In the genomic region with DNA sequence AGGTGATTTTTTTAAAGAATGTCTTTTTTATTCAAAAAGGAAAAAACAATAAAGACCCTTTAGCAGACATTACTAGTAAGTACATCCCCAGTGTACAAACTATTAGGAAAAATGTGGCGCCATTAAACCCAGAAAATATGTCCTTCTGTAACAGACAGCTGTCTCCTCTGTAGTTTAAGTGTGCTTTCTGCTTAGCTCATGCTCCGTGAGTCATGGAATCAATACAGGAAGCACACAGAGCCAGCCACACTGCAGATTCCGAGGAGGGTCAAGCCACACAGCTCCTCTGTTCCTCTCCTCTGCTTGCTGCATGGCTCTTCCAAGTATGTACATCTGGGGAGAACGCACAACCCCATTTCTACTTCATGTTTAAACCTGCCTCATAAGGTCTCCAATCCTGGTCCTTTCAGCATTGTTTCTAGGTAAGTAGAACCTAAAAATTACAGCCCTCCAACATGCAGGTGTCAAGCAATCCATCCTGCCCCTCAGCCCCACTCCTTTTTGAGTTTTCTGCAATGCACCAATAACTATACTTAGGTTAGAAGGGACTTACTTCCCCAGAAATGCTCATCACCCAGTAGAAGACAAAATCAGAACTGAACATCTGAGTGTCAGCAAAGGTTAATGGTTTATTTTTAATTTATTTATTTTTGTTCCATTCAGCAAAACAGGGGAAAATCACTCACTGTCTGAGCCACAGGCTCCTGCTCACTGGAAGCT, we compare ENCODE assay signal across 8 cellular contexts. TPM values are rescaled to one million over a fixed set of nuclear protein-coding genes. Genes with fewer than 3 reads are reported as not detected.
A peak's percentile ranks its signal among the peaks of the same experiment; 100 is the strongest.
DNase-seq lines count a peak whose midpoint lies in the region; ATAC-seq, FAIRE-seq and TF ChIP-seq lines count a peak whose summit lies in the region.

No MANE protein-coding gene starts in this region.

- H3K27me3 Mint-ChIP-seq in brain: peaks cover 4% of the 10 kb centered on the region

- DNase-seq in AG04450 (ENCODE audit: low read depth, low spot score): peak; percentile 57
- peak; percentile 37 for DNase-seq in HK-2 (ENCODE audit: unreplicated experiment)
- peak; percentile 71 for DNase-seq in PC-3
- no peak for DNase-seq in keratinocyte (ENCODE audit: low read depth, low spot score)
- DNase-seq in stimulated activated effector memory CD8-positive, alpha-beta T cell treated with anti-CD3 and anti-CD28 coated beads, Interleukin-12 subunit alpha, Interleukin-12 subunit beta, amount 100 ng/mL, for 72 hours (ENCODE audit: low spot score in 2 of 2): no peak
- no peak for DNase-seq in putamen (ENCODE audit: low spot score)

- H3K9me3 ChIP-seq in AG04450 (ENCODE audit: control insufficient read depth, insufficient read depth, low read length) (no peaks in the 10 kb centered on the region), PC-3 (ENCODE audit: low read length) (no peaks in the 10 kb centered on the region), keratinocyte (ENCODE audit: control insufficient read depth, low read depth, low read length) (no peaks in the 10 kb centered on the region)

- peak overlapping the region; percentile 21 for H3K9ac ChIP-seq in PC-3 (ENCODE audit: low read length)
- peak overlapping the region; percentile 18 for H3K9ac ChIP-seq in keratinocyte (ENCODE audit: control insufficient read depth, extremely low read depth, insufficient read depth, low read length)

- H4K20me1 ChIP-seq in PC-3 (ENCODE audit: low read length) (no peaks in the 10 kb centered on the region), keratinocyte (ENCODE audit: control insufficient read depth, extremely low read depth, insufficient read depth, low read length) (no peaks in the 10 kb centered on the region)

- H3K4me1 Mint-ChIP-seq in brain: peaks cover 89% of the 10 kb centered on the region
- peaks cover 24% of the 10 kb centered on the region for H3K4me1 Mint-ChIP-seq in stimulated activated effector memory CD8-positive, alpha-beta T cell treated with anti-CD3 and anti-CD28 coated beads, Interleukin-12 subunit alpha, Interleukin-12 subunit beta, amount 100 ng/mL, for 72 hours

- no peaks in the 10 kb centered on the region for H3K79me2 ChIP-seq in PC-3 (ENCODE audit: low read length)
- H3K79me2 ChIP-seq in keratinocyte (ENCODE audit: control insufficient read depth, insufficient read depth, low read length): peaks cover 31% of the 10 kb centered on the region

- H3F3A ChIP-seq in PC-3 (ENCODE audit: low read length, unreplicated experiment): no peaks in the 10 kb centered on the region

- H3K9me3 Mint-ChIP-seq in brain: no peaks in the 10 kb centered on the region
- no peaks in the 10 kb centered on the region for H3K9me3 Mint-ChIP-seq in stimulated activated effector memory CD8-positive, alpha-beta T cell treated with anti-CD3 and anti-CD28 coated beads, Interleukin-12 subunit alpha, Interleukin-12 subunit beta, amount 100 ng/mL, for 72 hours

- H3K4me1 ChIP-seq in PC-3 (ENCODE audit: insufficient read depth, low read length): peaks cover 25% of the 10 kb centered on the region
- H3K4me1 ChIP-seq in keratinocyte (ENCODE audit: control insufficient read depth, extremely low read depth, insufficient read depth, low read length): peaks cover 20% of the 10 kb centered on the region

- BruUV-seq in PC-3 (replicated peaks; lab: Mats Ljungman, UMichigan): no TSS peak

- peak overlapping the region; percentile 24; the same call in 1 of the 2 replicates for H2AFZ ChIP-seq in PC-3 (ENCODE audit: low read length)
- no peak overlapping the region for H2AFZ ChIP-seq in keratinocyte (ENCODE audit: control insufficient read depth, low read length)

- H3K9me1 ChIP-seq in keratinocyte (ENCODE audit: control insufficient read depth, extremely low read depth, insufficient read depth, low read length): peaks cover 6% of the 10 kb centered on the region

- H3K27ac ChIP-seq in AG04450 (ENCODE audit: low read depth, low read length) (peak overlapping the region; percentile 97), PC-3 (ENCODE audit: low read length) (peak overlapping the region; percentile 69), keratinocyte (ENCODE audit: control insufficient read depth, insufficient read depth, low read length) (peak overlapping the region; percentile 65)

- dilution Hi-C loops in keratinocyte (cut with MboI; ENCODE audit: extremely low pct_ligation_motif_present, low sequenced_read_pairs): no loop called here

- peak overlapping the region; percentile 55 for H3K4me3 ChIP-seq in AG04450 (ENCODE audit: low read depth, low read length)
- H3K4me3 ChIP-seq in PC-3 (ENCODE audit: low read length): no peak overlapping the region; the same call in 1 of the 2 replicates
- H3K4me3 ChIP-seq in keratinocyte (ENCODE audit: control insufficient read depth in 2 of 3, extremely low read depth in 1 of 3, insufficient read depth in 2 of 3, low read depth in 1 of 3, low read length in 3 of 3): peak overlapping the region in 1 of 3 experiments; percentile 10

- no peaks in the 10 kb centered on the region for H3K27me3 ChIP-seq in AG04450 (ENCODE audit: control insufficient read depth, insufficient read depth, low read length)
- no peaks in the 10 kb centered on the region for H3K27me3 ChIP-seq in PC-3 (ENCODE audit: low read length)
- no peaks in the 10 kb centered on the region for H3K27me3 ChIP-seq in keratinocyte (ENCODE audit: control insufficient read depth, extremely low read depth, insufficient read depth, low read length)

- H3K4me2 ChIP-seq in PC-3 (ENCODE audit: low read length): peak overlapping the region; percentile 58
- H3K4me2 ChIP-seq in keratinocyte (ENCODE audit: control insufficient read depth, extremely low read depth, insufficient read depth, low read depth, low read length): peak overlapping the region; percentile 46

- TF ChIP-seq CTCF in AG04450 (IDR thresholded peaks at IDR 0.05; ENCODE audit: low read depth, low read length): no peak
- TF ChIP-seq CTCF in PC-3 (conservative IDR thresholded peaks at IDR 0.05; ENCODE audit: low read depth, low read length): no peak
- no peak for TF ChIP-seq CTCF in brain (conservative IDR thresholded peaks at IDR 0.05)
- TF ChIP-seq CTCF in keratinocyte (optimal IDR thresholded peaks at IDR 0.05 in 1 of 3, IDR thresholded peaks at IDR 0.05 in 1 of 3, conservative IDR thresholded peaks at IDR 0.05 in 1 of 3; ENCODE audit: extremely low read depth in 1 of 3, insufficient read depth in 2 of 3, low read length in 3 of 3): no peak

- H3K27ac Mint-ChIP-seq in brain: peak overlapping the region; percentile 56 to 96 (median 84)
- H3K27ac Mint-ChIP-seq in stimulated activated effector memory CD8-positive, alpha-beta T cell treated with anti-CD3 and anti-CD28 coated beads, Interleukin-12 subunit alpha, Interleukin-12 subunit beta, amount 100 ng/mL, for 72 hours: peak overlapping the region; percentile 67

- peak; percentile 80 for FAIRE-seq in keratinocyte (lab: Jason Lieb, UNC)

- peak overlapping the region; percentile 58 to 75 (median 70) for H3K4me3 Mint-ChIP-seq in brain
- H3K4me3 Mint-ChIP-seq in stimulated activated effector memory CD8-positive, alpha-beta T cell treated with anti-CD3 and anti-CD28 coated beads, Interleukin-12 subunit alpha, Interleukin-12 subunit beta, amount 100 ng/mL, for 72 hours: no peak overlapping the region

- intact Hi-C loops in PC-3 (cut with micrococcal nuclease): no loop called here

- peaks cover 3% of the 10 kb centered on the region for H3K36me3 Mint-ChIP-seq in brain
- no peaks in the 10 kb centered on the region for H3K36me3 Mint-ChIP-seq in stimulated activated effector memory CD8-positive, alpha-beta T cell treated with anti-CD3 and anti-CD28 coated beads, Interleukin-12 subunit alpha, Interleukin-12 subunit beta, amount 100 ng/mL, for 72 hours

- POLR2A ChIA-PET in AG04450 (lab: Yijun Ruan, JAX): interaction anchor here (1.9 kb wide), 1 partner anchor 38 kb away, joined by 10 read pairs; the partner anchor contains the start of gene ACVR1
- POLR2A ChIA-PET in PC-3 (lab: Charles Lee; ENCODE audit: unreplicated experiment): no interaction called here

- CTCF ChIA-PET in AG04450 (lab: Charles Lee) (interaction anchor here (0.6 kb wide), 1 partner anchor 12 kb away, joined by 10 read pairs; no protein-coding TSS in a partner anchor), PC-3 (lab: Charles Lee) (interaction anchor here (0.5 kb wide), 1 partner anchor 228 kb away, joined by 14 read pairs; no protein-coding TSS in a partner anchor)

- ATAC-seq in PC-3 (peak; percentile 96), GM21447 (IDR thresholded peaks at IDR 0.05; ENCODE audit: unreplicated experiment) (no peak)
- peak; percentile 61 for ATAC-seq in stimulated activated effector memory CD8-positive, alpha-beta T cell treated with anti-CD3 and anti-CD28 coated beads, Interleukin-12 subunit alpha, Interleukin-12 subunit beta, amount 100 ng/mL, for 72 hours

- no peaks in the 10 kb centered on the region for H3K9me2 ChIP-seq in PC-3 (replicated peaks; ENCODE audit: low read length)

- H3K36me3 ChIP-seq in PC-3 (ENCODE audit: low read depth, low read length): no peaks in the 10 kb centered on the region
- H3K36me3 ChIP-seq in keratinocyte (ENCODE audit: control insufficient read depth in 2 of 2, extremely low read depth in 1 of 2, insufficient read depth in 2 of 2, low read length in 2 of 2): peaks cover 4 to 5% of the 10 kb centered on the region in 2 experiments

RNA-seq across cellular contexts. Expression of gene ACVR1, which starts 37.5 kb away (rescaled TPM):
- polyA plus RNA-seq in AG04450 (2011; rRNA removed): 50.6 and 53.0 TPM in 2 replicates
- 49.6 and 58.3 TPM in 2 replicates for polyA minus RNA-seq in AG04450 (2011; rRNA and poly(A)+ RNA removed)
- 6.7 and 9.0 TPM in 2 replicates for total RNA-seq in PC-3 (2014; rRNA removed)
- polyA plus RNA-seq in brain (ENCODE audit: insufficient read depth, low read depth, low replicate concordance): 14.2 TPM
- 25.5 to 37.7 TPM (median 30.8 TPM) in 3 replicates for polyA plus RNA-seq in keratinocyte
- polyA plus RNA-seq in keratinocyte (2011; ENCODE audit: low read depth): 10.2 TPM
- polyA plus RNA-seq in keratinocyte (2011; cell fraction: cytosol; rRNA removed): 17.4 and 27.5 TPM in 2 replicates
- polyA plus RNA-seq in keratinocyte (2011; cell fraction: nucleus; rRNA removed): 68.9 and 70.9 TPM in 2 replicates
- polyA plus RNA-seq in keratinocyte (2012; ENCODE audit: low replicate concordance): 18.8 and 24.7 TPM in 2 replicates
- 33.4 to 59.2 TPM (median 36.1 TPM) in 3 replicates for polyA minus RNA-seq in keratinocyte
- 13.8 TPM for polyA minus RNA-seq in keratinocyte (2011; cell fraction: cytosol; rRNA and poly(A)+ RNA removed)
- 36.6 and 71.1 TPM in 2 replicates for polyA minus RNA-seq in keratinocyte (2011; cell fraction: nucleus; rRNA and poly(A)+ RNA removed)

Comparison
In these comparisons a context has a peak if more than half of its experiments do, and no peak if none do; other contexts are left out.
1. DNase-seq: peak in AG04450 (single experiment), HK-2 (single experiment) and PC-3 (single experiment); none in keratinocyte (single experiment), stimulated activated effector memory CD8-positive, alpha-beta T cell treated with anti-CD3 and anti-CD28 coated beads, Interleukin-12 subunit alpha, Interleukin-12 subunit beta, amount 100 ng/mL, for 72 hours (0 of 2) and putamen (single experiment).
2. Peak in every context shown above with its lines, with median percentiles within 50 percentile points of each other: H3K27ac ChIP-seq.